ENCODE assay signal across 1 cellular context in the genomic region with DNA sequence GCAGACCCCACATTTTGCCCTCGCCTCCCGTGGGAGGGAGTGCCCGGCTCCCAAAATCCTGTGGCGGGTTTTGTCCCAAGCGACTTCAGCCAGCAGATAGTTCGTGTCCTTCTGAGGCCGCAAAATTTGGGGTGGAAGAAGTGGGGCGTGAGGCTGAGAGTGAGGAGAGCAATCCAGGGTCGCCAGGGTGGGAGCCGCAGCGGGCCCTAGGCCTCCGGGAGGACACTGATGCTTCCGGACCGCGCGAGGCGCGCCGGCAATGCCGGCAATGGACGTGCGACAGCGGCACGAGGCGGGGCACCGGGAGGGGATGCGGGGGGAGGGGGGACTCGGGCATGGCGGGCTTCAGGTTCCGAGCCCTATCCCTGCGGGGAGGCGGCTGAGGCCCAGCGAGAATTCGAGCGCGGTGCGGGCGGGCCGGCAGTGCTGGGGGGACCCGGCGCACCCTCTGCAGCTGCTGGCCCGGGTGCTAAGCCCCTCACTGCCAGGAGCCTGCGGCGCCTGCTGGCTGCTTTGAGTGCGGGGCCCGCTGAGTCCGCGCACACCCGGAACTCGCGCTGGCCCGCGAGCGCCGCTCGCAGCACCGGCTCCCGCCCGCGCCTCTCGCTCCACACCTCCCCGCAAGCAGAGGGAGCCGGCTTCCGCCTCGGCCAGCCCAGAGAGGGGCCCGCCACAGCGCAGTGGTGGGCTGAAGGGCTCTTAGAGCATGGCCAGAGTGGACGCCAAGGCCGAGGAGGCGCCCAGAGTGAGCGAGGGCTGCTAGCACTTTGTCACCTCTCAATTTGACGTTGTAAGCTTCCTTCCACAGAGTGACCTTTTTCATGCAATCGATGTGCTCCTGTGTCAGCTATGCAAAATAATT.
TF ChIP-seq lines count a peak whose summit lies in the region.

No MANE protein-coding gene starts in this region.

TF ChIP-seq in K562, 482 proteins besides CTCF, POLR2A, EP300 and RAD21 (continued from another document and continues in another):
- TF ChIP-seq CBX8 (IDR thresholded peaks at IDR 0.05; ENCODE audit: borderline replicate concordance, extremely low read depth, low read depth, low read length, poor library complexity, severe bottlenecking) (no peak), FOSL1 (tag; conservative IDR thresholded peaks at IDR 0.05) (no peak), NR1H2 (CRISPR knock-in tag; IDR thresholded peaks at IDR 0.05) (no peak), PYGO2 (tag; IDR thresholded peaks at IDR 0.05) (no peak), ZNF384 (IDR thresholded peaks at IDR 0.05; ENCODE audit: low read depth, low read length) (no peak), GATAD2B (IDR thresholded peaks at IDR 0.05; ENCODE audit: borderline replicate concordance) (0 out of 2 replicates have a peak, but pooled peaks have one; percentile 16), NCOR1 (IDR thresholded peaks at IDR 0.05) (no peak), BHLHE40 (IDR thresholded peaks at IDR 0.05; ENCODE audit: low read length) (no peak), CREBBP (IDR thresholded peaks at IDR 0.05; ENCODE audit: low read depth, low read length) (no peak), ZNF165 (CRISPR knock-in tag; IDR thresholded peaks at IDR 0.05; ENCODE audit: borderline replicate concordance) (no peak), NUFIP1 (IDR thresholded peaks at IDR 0.05; ENCODE audit: partially characterized antibody) (no peak), ZNF589 (CRISPR knock-in tag; IDR thresholded peaks at IDR 0.05; ENCODE audit: low read depth) (no peak), ZNF232 (CRISPR knock-in tag; IDR thresholded peaks at IDR 0.05) (0 out of 2 replicates have a peak, but pooled peaks have one; percentile 33), TCF3 (CRISPR knock-in tag; IDR thresholded peaks at IDR 0.05) (no peak)
- TF ChIP-seq, protein P1, sequence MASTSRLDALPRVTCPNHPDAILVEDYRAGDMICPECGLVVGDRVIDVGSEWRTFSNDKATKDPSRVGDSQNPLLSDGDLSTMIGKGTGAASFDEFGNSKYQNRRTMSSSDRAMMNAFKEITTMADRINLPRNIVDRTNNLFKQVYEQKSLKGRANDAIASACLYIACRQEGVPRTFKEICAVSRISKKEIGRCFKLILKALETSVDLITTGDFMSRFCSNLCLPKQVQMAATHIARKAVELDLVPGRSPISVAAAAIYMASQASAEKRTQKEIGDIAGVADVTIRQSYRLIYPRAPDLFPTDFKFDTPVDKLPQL (IDR thresholded peaks at IDR 0.05; ENCODE audit: extremely low read depth, insufficient read length) = no peak
- TF ChIP-seq, protein P2, sequence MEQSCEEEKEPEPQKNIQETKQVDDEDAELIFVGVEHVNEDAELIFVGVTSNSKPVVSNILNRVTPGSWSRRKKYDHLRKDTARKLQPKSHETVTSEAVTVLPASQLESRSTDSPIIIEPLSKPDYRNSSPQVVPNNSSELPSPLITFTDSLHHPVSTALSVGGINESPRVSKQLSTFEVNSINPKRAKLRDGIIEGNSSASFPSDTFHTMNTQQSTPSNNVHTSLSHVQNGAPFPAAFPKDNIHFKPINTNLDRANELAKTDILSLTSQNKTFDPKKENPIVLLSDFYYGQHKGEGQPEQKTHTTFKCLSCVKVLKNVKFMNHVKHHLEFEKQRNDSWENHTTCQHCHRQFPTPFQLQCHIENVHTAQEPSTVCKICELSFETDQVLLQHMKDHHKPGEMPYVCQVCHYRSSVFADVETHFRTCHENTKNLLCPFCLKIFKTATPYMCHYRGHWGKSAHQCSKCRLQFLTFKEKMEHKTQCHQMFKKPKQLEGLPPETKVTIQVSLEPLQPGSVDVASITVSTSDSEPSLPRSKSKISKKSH (CRISPR knock-in tag; IDR thresholded peaks at IDR 0.05) = no peak
- TF ChIP-seq, protein P3, sequence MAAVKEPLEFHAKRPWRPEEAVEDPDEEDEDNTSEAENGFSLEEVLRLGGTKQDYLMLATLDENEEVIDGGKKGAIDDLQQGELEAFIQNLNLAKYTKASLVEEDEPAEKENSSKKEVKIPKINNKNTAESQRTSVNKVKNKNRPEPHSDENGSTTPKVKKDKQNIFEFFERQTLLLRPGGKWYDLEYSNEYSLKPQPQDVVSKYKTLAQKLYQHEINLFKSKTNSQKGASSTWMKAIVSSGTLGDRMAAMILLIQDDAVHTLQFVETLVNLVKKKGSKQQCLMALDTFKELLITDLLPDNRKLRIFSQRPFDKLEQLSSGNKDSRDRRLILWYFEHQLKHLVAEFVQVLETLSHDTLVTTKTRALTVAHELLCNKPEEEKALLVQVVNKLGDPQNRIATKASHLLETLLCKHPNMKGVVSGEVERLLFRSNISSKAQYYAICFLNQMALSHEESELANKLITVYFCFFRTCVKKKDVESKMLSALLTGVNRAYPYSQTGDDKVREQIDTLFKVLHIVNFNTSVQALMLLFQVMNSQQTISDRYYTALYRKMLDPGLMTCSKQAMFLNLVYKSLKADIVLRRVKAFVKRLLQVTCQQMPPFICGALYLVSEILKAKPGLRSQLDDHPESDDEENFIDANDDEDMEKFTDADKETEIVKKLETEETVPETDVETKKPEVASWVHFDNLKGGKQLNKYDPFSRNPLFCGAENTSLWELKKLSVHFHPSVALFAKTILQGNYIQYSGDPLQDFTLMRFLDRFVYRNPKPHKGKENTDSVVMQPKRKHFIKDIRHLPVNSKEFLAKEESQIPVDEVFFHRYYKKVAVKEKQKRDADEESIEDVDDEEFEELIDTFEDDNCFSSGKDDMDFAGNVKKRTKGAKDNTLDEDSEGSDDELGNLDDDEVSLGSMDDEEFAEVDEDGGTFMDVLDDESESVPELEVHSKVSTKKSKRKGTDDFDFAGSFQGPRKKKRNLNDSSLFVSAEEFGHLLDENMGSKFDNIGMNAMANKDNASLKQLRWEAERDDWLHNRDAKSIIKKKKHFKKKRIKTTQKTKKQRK (IDR thresholded peaks at IDR 0.05; ENCODE audit: borderline replicate concordance, low read depth, low read length) = no peak
- TF ChIP-seq, protein P4, sequence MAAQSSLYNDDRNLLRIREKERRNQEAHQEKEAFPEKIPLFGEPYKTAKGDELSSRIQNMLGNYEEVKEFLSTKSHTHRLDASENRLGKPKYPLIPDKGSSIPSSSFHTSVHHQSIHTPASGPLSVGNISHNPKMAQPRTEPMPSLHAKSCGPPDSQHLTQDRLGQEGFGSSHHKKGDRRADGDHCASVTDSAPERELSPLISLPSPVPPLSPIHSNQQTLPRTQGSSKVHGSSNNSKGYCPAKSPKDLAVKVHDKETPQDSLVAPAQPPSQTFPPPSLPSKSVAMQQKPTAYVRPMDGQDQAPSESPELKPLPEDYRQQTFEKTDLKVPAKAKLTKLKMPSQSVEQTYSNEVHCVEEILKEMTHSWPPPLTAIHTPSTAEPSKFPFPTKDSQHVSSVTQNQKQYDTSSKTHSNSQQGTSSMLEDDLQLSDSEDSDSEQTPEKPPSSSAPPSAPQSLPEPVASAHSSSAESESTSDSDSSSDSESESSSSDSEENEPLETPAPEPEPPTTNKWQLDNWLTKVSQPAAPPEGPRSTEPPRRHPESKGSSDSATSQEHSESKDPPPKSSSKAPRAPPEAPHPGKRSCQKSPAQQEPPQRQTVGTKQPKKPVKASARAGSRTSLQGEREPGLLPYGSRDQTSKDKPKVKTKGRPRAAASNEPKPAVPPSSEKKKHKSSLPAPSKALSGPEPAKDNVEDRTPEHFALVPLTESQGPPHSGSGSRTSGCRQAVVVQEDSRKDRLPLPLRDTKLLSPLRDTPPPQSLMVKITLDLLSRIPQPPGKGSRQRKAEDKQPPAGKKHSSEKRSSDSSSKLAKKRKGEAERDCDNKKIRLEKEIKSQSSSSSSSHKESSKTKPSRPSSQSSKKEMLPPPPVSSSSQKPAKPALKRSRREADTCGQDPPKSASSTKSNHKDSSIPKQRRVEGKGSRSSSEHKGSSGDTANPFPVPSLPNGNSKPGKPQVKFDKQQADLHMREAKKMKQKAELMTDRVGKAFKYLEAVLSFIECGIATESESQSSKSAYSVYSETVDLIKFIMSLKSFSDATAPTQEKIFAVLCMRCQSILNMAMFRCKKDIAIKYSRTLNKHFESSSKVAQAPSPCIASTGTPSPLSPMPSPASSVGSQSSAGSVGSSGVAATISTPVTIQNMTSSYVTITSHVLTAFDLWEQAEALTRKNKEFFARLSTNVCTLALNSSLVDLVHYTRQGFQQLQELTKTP (IDR thresholded peaks at IDR 0.05; ENCODE audit: low read depth in 1 of 2, partially characterized antibody in 2 of 2) = no peak
- TF ChIP-seq, protein P5, sequence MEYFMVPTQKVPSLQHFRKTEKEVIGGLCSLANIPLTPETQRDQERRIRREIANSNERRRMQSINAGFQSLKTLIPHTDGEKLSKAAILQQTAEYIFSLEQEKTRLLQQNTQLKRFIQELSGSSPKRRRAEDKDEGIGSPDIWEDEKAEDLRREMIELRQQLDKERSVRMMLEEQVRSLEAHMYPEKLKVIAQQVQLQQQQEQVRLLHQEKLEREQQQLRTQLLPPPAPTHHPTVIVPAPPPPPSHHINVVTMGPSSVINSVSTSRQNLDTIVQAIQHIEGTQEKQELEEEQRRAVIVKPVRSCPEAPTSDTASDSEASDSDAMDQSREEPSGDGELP (CRISPR knock-in tag; IDR thresholded peaks at IDR 0.05; ENCODE audit: borderline replicate concordance) = peak; percentile 31; the same call in 1 of the 2 replicates
- TF ChIP-seq, protein P6, sequence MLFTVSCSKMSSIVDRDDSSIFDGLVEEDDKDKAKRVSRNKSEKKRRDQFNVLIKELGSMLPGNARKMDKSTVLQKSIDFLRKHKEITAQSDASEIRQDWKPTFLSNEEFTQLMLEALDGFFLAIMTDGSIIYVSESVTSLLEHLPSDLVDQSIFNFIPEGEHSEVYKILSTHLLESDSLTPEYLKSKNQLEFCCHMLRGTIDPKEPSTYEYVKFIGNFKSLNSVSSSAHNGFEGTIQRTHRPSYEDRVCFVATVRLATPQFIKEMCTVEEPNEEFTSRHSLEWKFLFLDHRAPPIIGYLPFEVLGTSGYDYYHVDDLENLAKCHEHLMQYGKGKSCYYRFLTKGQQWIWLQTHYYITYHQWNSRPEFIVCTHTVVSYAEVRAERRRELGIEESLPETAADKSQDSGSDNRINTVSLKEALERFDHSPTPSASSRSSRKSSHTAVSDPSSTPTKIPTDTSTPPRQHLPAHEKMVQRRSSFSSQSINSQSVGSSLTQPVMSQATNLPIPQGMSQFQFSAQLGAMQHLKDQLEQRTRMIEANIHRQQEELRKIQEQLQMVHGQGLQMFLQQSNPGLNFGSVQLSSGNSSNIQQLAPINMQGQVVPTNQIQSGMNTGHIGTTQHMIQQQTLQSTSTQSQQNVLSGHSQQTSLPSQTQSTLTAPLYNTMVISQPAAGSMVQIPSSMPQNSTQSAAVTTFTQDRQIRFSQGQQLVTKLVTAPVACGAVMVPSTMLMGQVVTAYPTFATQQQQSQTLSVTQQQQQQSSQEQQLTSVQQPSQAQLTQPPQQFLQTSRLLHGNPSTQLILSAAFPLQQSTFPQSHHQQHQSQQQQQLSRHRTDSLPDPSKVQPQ (CRISPR knock-in tag; IDR thresholded peaks at IDR 0.05; ENCODE audit: borderline replicate concordance) = no peak
- TF ChIP-seq, protein P7, sequence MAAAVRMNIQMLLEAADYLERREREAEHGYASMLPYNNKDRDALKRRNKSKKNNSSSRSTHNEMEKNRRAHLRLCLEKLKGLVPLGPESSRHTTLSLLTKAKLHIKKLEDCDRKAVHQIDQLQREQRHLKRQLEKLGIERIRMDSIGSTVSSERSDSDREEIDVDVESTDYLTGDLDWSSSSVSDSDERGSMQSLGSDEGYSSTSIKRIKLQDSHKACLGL (CRISPR knock-in tag; IDR thresholded peaks at IDR 0.05; ENCODE audit: borderline replicate concordance, poor library complexity, severe bottlenecking) = no peak
- TF ChIP-seq, protein P8, sequence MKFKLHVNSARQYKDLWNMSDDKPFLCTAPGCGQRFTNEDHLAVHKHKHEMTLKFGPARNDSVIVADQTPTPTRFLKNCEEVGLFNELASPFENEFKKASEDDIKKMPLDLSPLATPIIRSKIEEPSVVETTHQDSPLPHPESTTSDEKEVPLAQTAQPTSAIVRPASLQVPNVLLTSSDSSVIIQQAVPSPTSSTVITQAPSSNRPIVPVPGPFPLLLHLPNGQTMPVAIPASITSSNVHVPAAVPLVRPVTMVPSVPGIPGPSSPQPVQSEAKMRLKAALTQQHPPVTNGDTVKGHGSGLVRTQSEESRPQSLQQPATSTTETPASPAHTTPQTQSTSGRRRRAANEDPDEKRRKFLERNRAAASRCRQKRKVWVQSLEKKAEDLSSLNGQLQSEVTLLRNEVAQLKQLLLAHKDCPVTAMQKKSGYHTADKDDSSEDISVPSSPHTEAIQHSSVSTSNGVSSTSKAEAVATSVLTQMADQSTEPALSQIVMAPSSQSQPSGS (CRISPR knock-in tag; IDR thresholded peaks at IDR 0.05) = no peak
